Comparison of ENCODE assay signal across 27 cellular contexts in genomic region chr11:1218788-1219445, GRCh38. TPM values are rescaled to one million over a fixed set of nuclear protein-coding genes. Genes with fewer than 3 reads are reported as not detected.
DNase-seq lines count a peak whose midpoint lies in the region; ATAC-seq and TF ChIP-seq lines count a peak whose summit lies in the region.
"Had no signal": no experiment of that assay in that cellular context is flagged by ENCODE, and none has a peak within 500 bp of the region (broad histone marks: within the 10 kb centered on the region; RNA-seq: fewer than 3 reads in every experiment).

No MANE protein-coding gene starts in this region.

- CTCF ChIA-PET in PC-9 (lab: Charles Lee): no interaction called here

- BruUV-seq in PC-9 (replicated peaks; lab: Mats Ljungman, UMichigan): no TSS peak

- peaks cover 5% of the 10 kb centered on the region; the same call in 1 of the 2 replicates for H3K9me3 ChIP-seq in PC-9 (ENCODE audit: insufficient read depth, low read depth)
- H3K9me3 ChIP-seq: upper lobe of left lung had no signal

- DNase-seq in CD14-positive monocyte (ENCODE audit: low spot score): peak; percentile 42
- DNase-seq in PC-9: no peak
- peak; percentile 6 for DNase-seq in iPS-NIHi11 (ENCODE audit: low spot score)
- peak; percentile 80 for DNase-seq in posterior vena cava (ENCODE audit: low spot score)
- DNase-seq in GM19240 (ENCODE audit: insufficient read length, low spot score): no peak
- DNase-seq in foreskin fibroblast: no peak
- DNase-seq in NCI-H2171 (lab: John Stamatoyannopoulos, UW): no peak
- DNase-seq: activated CD4-positive, alpha-beta T cell treated with anti-CD3 and anti-CD28 coated beads, Interleukin-2, amount 50 U/mL, for 1 hour; activated naive CD4-positive, alpha-beta T cell treated with anti-CD3 and anti-CD28 coated beads, Interleukin-2, amount 10 ng/mL, durations not matched to agents 7 days and 5 days; brain microvascular endothelial cell; COR-L47; DMS79; effector CD8-positive, alpha-beta T cell; GF-D8; NCI-H774; occipital lobe; RPMI8226; stimulated activated CD4-positive, alpha-beta T cell treated with anti-CD3 and anti-CD28 coated beads, Interleukin-4, amount 100 ng/mL, for 1 hour had no signal

- H3K27me3 Mint-ChIP-seq in CD14-positive monocyte (ENCODE audit: low read depth in 3 of 3): peaks cover 1 to 14% (median 12%) of the 10 kb centered on the region in 3 donors

- peak overlapping the region; percentile 59 for H3K27ac ChIP-seq in PC-9
- H3K27ac ChIP-seq: BLaER1 treated with 17β-estradiol and CSF1 and Interleukin-3, amounts not matched to agents 10 nM and 100 nM; brain microvascular endothelial cell had no signal

- H3K27me3 ChIP-seq in PC-9 (ENCODE audit: insufficient read depth, low read depth): no peaks in the 10 kb centered on the region
- H3K27me3 ChIP-seq: brain microvascular endothelial cell had no signal

- ATAC-seq in GM21786 (IDR thresholded peaks at IDR 0.05; ENCODE audit: unreplicated experiment): no peak
- ATAC-seq: HCT116; naive thymus-derived CD4-positive, alpha-beta T cell had no signal

- H3K4me3 ChIP-seq in PC-9 (no peak overlapping the region), foreskin fibroblast (ENCODE audit: low read depth in 1 of 2, low read length in 2 of 2) (no peak overlapping the region)
- H3K4me3 ChIP-seq: BLaER1 treated with 17β-estradiol and CSF1 and Interleukin-3, amounts not matched to agents 10 nM and 100 nM; upper lobe of left lung had no signal

- no peaks in the 10 kb centered on the region for H4K20me1 ChIP-seq in PC-9 (ENCODE audit: insufficient read depth)

- H3K27ac Mint-ChIP-seq in CD14-positive monocyte: no peak overlapping the region
- H3K27ac Mint-ChIP-seq: activated naive CD4-positive, alpha-beta T cell treated with anti-CD3 and anti-CD28 coated beads, Interleukin-2, amount 10 ng/mL, durations not matched to agents 7 days and 5 days; activated T-helper 1 cell treated with anti-CD3 and anti-CD28 coated beads, Interleukin-12 subunit alpha, Interleukin-12 subunit beta, Interleukin-2, Interleukin-4 antibody, amounts not matched to agents 30 ng/mL and 10 ng/mL and 1 ng/mL, durations not matched to agents 14 hours and 24 hours and 36 hours; naive thymus-derived CD4-positive, alpha-beta T cell; T-helper 2 cell treated with Interferon-gamma antibody and Interleukin-4, amounts not matched to agents 5 μg/mL and 100 μg/mL, for 36 hours had no signal

- H2AFZ ChIP-seq in PC-9: no peak overlapping the region

- peaks cover 0 to 4% (median 1%) of the 10 kb centered on the region in 7 donors for H3K9me3 Mint-ChIP-seq in CD14-positive monocyte
- H3K9me3 Mint-ChIP-seq: activated naive CD4-positive, alpha-beta T cell treated with anti-CD3 and anti-CD28 coated beads, Interleukin-2, amount 10 ng/mL, durations not matched to agents 7 days and 5 days; activated T-helper 1 cell treated with anti-CD3 and anti-CD28 coated beads, Interleukin-12 subunit alpha, Interleukin-12 subunit beta, Interleukin-2, Interleukin-4 antibody, amounts not matched to agents 30 ng/mL and 10 ng/mL and 1 ng/mL, durations not matched to agents 14 hours and 24 hours and 36 hours; T-helper 2 cell treated with Interferon-gamma antibody and Interleukin-4, amounts not matched to agents 5 μg/mL and 100 μg/mL, for 36 hours had no signal

- H3K36me3 ChIP-seq in PC-9 (ENCODE audit: low read depth): no peaks in the 10 kb centered on the region
- H3K36me3 ChIP-seq: BLaER1 treated with 17β-estradiol and CSF1 and Interleukin-3, amounts not matched to agents 10 nM and 100 nM; brain microvascular endothelial cell; upper lobe of left lung had no signal

- peaks cover 37% of the 10 kb centered on the region for H3K4me1 ChIP-seq in PC-9 (replicated peaks; ENCODE audit: insufficient read depth)

- H3K4me2 ChIP-seq in PC-9: peak overlapping the region; percentile 70

- intact Hi-C loops in CD14-positive monocyte (cut with micrococcal nuclease) (no loop called here), PC-9 (cut with micrococcal nuclease; ENCODE audit: unreplicated experiment) (no loop called here), posterior vena cava (cut with DNase I) (no loop called here)

- H3K79me2 ChIP-seq in PC-9 (ENCODE audit: low read depth): no peaks in the 10 kb centered on the region

- TF ChIP-seq CTCF in CD14-positive monocyte (IDR thresholded peaks at IDR 0.05) (no peak), PC-9 (conservative IDR thresholded peaks at IDR 0.05) (no peak), foreskin fibroblast (IDR thresholded peaks at IDR 0.05; ENCODE audit: low read depth, low read length) (no peak)

- H3K36me3 Mint-ChIP-seq in CD14-positive monocyte: no peaks in the 10 kb centered on the region
- H3K36me3 Mint-ChIP-seq: activated naive CD4-positive, alpha-beta T cell treated with anti-CD3 and anti-CD28 coated beads, Interleukin-2, amount 10 ng/mL, durations not matched to agents 7 days and 5 days; naive thymus-derived CD4-positive, alpha-beta T cell had no signal

- no peak overlapping the region for H3K4me3 Mint-ChIP-seq in CD14-positive monocyte
- H3K4me3 Mint-ChIP-seq: activated naive CD4-positive, alpha-beta T cell treated with anti-CD3 and anti-CD28 coated beads, Interleukin-2, amount 10 ng/mL, durations not matched to agents 7 days and 5 days; activated T-helper 1 cell treated with anti-CD3 and anti-CD28 coated beads, Interleukin-12 subunit alpha, Interleukin-12 subunit beta, Interleukin-2, Interleukin-4 antibody, amounts not matched to agents 30 ng/mL and 10 ng/mL and 1 ng/mL, durations not matched to agents 14 hours and 24 hours and 36 hours; naive thymus-derived CD4-positive, alpha-beta T cell; T-helper 2 cell treated with Interferon-gamma antibody and Interleukin-4, amounts not matched to agents 5 μg/mL and 100 μg/mL, for 36 hours had no signal

- POLR2A ChIA-PET in PC-9 (lab: Charles Lee; ENCODE audit: unreplicated experiment): no interaction called here

- no peaks in the 10 kb centered on the region for H3K9me2 ChIP-seq in PC-9 (ENCODE audit: insufficient read depth)

- no peaks in the 10 kb centered on the region for H3K4me1 Mint-ChIP-seq in CD14-positive monocyte
- H3K4me1 Mint-ChIP-seq: activated naive CD4-positive, alpha-beta T cell treated with anti-CD3 and anti-CD28 coated beads, Interleukin-2, amount 10 ng/mL, durations not matched to agents 7 days and 5 days; naive thymus-derived CD4-positive, alpha-beta T cell had no signal

- H3F3A ChIP-seq in PC-9 (ENCODE audit: insufficient read depth, low read depth): peaks cover 4% of the 10 kb centered on the region; the same call in 1 of the 2 replicates

RNA-seq across cellular contexts. Expression of gene MUC5B, which starts 3.9 kb away (rescaled TPM):
- polyA plus RNA-seq in CD14-positive monocyte: not detected
- 2.1 and 3.3 TPM in 2 replicates for total RNA-seq in PC-9 (2021)
- total RNA-seq in posterior vena cava: under 1 TPM in 1 of 2 donors, not detected in 1; 0.69 TPM
- total RNA-seq: activated T-helper 1 cell treated with anti-CD3 and anti-CD28 coated beads, Interleukin-12 subunit alpha, Interleukin-12 subunit beta, Interleukin-2, Interleukin-4 antibody, amounts not matched to agents 30 ng/mL and 10 ng/mL and 1 ng/mL, durations not matched to agents 14 hours and 24 hours and 36 hours; epithelial cell of proximal tubule; naive thymus-derived CD4-positive, alpha-beta T cell; occipital lobe; subcutaneous adipose tissue had no signal
- polyA plus RNA-seq: naive thymus-derived CD4-positive, alpha-beta T cell had no signal

Comparison
In these comparisons a context has a peak if more than half of its experiments do, and no peak if none do; other contexts are left out.
1. DNase-seq: peak in CD14-positive monocyte (single experiment), iPS-NIHi11 (single experiment) and posterior vena cava (single experiment); none in PC-9 (0 of 2), GM19240 (single experiment), foreskin fibroblast (0 of 2) and NCI-H2171 (single experiment).